ENCODE assay signal across 24 cellular contexts in genomic region chr15:95175914-95176658, GRCh38.
A peak's percentile ranks its signal among the peaks of the same experiment; 100 is the strongest.
DNase-seq lines count a peak whose midpoint lies in the region; ATAC-seq, FAIRE-seq and TF ChIP-seq lines count a peak whose summit lies in the region.
"Had no signal": no experiment of that assay in that cellular context is flagged by ENCODE, and none has a peak within 500 bp of the region (broad histone marks: within the 10 kb centered on the region; RNA-seq: fewer than 3 reads in every experiment).

No MANE protein-coding gene starts in this region.

- peak; percentile 20 for DNase-seq in HT1080 (ENCODE audit: low read depth)
- peak; percentile 48 for DNase-seq in brain microvascular endothelial cell
- peak; percentile 51 for DNase-seq in fibroblast of the conjunctiva (ENCODE audit: low read depth)
- no peak for DNase-seq in spleen
- DNase-seq in natural killer cell: no peak
- DNase-seq in cortex of kidney (lab: John Stamatoyannopoulos, UW): no peak
- no peak for DNase-seq in H54 (ENCODE audit: insufficient read length, low spot score)
- DNase-seq: activated CD4-positive, alpha-beta T cell treated with anti-CD3 and anti-CD28 coated beads for 1 hour; activated naive CD4-positive, alpha-beta T cell treated with anti-CD3 and anti-CD28 coated beads, Interleukin-2, amount 10 ng/mL, durations not matched to agents 7 days and 5 days; activated T-cell treated with anti-CD3 and anti-CD28 coated beads, Interleukin-2, amount 50 U/mL, for 48 hours; colonic mucosa; glutamatergic neuron; HFFc6; left colon; NCI-H510A treated with DMSO at 0.1 percent for 48 hours; stimulated activated CD4-positive, alpha-beta T cell treated with anti-CD3 and anti-CD28 coated beads, Interleukin-4, amount 100 ng/mL, for 1 hour; stimulated activated naive CD8-positive, alpha-beta T cell treated with anti-CD3 and anti-CD28 coated beads, Interleukin-15, Interleukin-2, amounts not matched to agents 100 U/mL and 50 U/mL, for 24 hours had no signal

- TF ChIP-seq POLR2A in spleen (IDR thresholded peaks at IDR 0.05) (no peak), H54 (IDR thresholded peaks at IDR 0.05; ENCODE audit: low read depth, low read length) (no peak)

- WGBS in spleen, 5 donors: 49 to 75% (median 53%) methylated on average over 3 of the region's 3 CpGs

- H3K27me3 ChIP-seq in brain microvascular endothelial cell (replicated peaks) (no peaks in the 10 kb centered on the region), spleen (replicated peaks in 1 of 7) (no peaks in the 10 kb centered on the region)
- H3K27me3 ChIP-seq: ascending aorta, colonic mucosa, neural progenitor cell, tibial nerve had no signal

- no peak overlapping the region for H3K27ac Mint-ChIP-seq in natural killer cell
- H3K27ac Mint-ChIP-seq: activated naive CD4-positive, alpha-beta T cell treated with anti-CD3 and anti-CD28 coated beads, Interleukin-2, amount 10 ng/mL, durations not matched to agents 7 days and 5 days; HFFc6; neural progenitor cell; progenitor cell of endocrine pancreas had no signal

- ATAC-seq in natural killer cell (no peak), HG03469 (IDR thresholded peaks at IDR 0.05; ENCODE audit: unreplicated experiment) (no peak)
- ATAC-seq: left colon; stimulated activated naive CD8-positive, alpha-beta T cell treated with anti-CD3 and anti-CD28 coated beads, Interleukin-15, Interleukin-2, amounts not matched to agents 100 U/mL and 50 U/mL, for 24 hours had no signal

- intact Hi-C loops in spleen (cut with DNase I; ENCODE audit: low total_unique reads) (loop anchor here (10.0 kb wide), 1 partner anchor 59 kb away; no protein-coding TSS in a partner anchor), natural killer cell (cut with micrococcal nuclease) (no loop called here)

- no peak overlapping the region for H3K4me3 Mint-ChIP-seq in natural killer cell
- H3K4me3 Mint-ChIP-seq: activated naive CD4-positive, alpha-beta T cell treated with anti-CD3 and anti-CD28 coated beads, Interleukin-2, amount 10 ng/mL, durations not matched to agents 7 days and 5 days; HFFc6; neural progenitor cell had no signal

- H3K36me3 ChIP-seq in brain microvascular endothelial cell (replicated peaks) (no peaks in the 10 kb centered on the region), spleen (no peaks in the 10 kb centered on the region)
- H3K36me3 ChIP-seq: ascending aorta, colonic mucosa, neural progenitor cell, tibial nerve had no signal

- H3K9me3 ChIP-seq in spleen: peaks cover 0 to 19% (median 14%) of the 10 kb centered on the region in 8 donors
- H3K9me3 ChIP-seq: colonic mucosa had no signal

- peaks cover 3 to 7% of the 10 kb centered on the region in 2 donors for H3K9me3 Mint-ChIP-seq in natural killer cell

- H3K4me3 ChIP-seq in brain microvascular endothelial cell (ENCODE audit: low read depth, low read length) (no peak overlapping the region), spleen (no peak overlapping the region)
- H3K4me3 ChIP-seq: ascending aorta, colonic mucosa, neural progenitor cell, smooth muscle cell, tibial nerve had no signal

- no peak for TF ChIP-seq CTCF in brain microvascular endothelial cell (IDR thresholded peaks at IDR 0.05; ENCODE audit: low read depth, low read length, missing control alignments)
- TF ChIP-seq CTCF in spleen (IDR thresholded peaks at IDR 0.05 in 8 of 11, conservative IDR thresholded peaks at IDR 0.05 in 3 of 11): no peak
- TF ChIP-seq CTCF in natural killer cell (IDR thresholded peaks at IDR 0.05): no peak

- no peaks in the 10 kb centered on the region for H3K36me3 Mint-ChIP-seq in natural killer cell
- H3K36me3 Mint-ChIP-seq: activated naive CD4-positive, alpha-beta T cell treated with anti-CD3 and anti-CD28 coated beads, Interleukin-2, amount 10 ng/mL, durations not matched to agents 7 days and 5 days; neural progenitor cell had no signal

- in situ Hi-C loops in brain microvascular endothelial cell (cut with HindIII; ENCODE audit: low pct_ligation_motif_present, low sequenced_read_pairs): no loop called here

- H3K4me1 Mint-ChIP-seq in natural killer cell: no peaks in the 10 kb centered on the region
- H3K4me1 Mint-ChIP-seq: activated naive CD4-positive, alpha-beta T cell treated with anti-CD3 and anti-CD28 coated beads, Interleukin-2, amount 10 ng/mL, durations not matched to agents 7 days and 5 days had no signal

- no peak overlapping the region for H3K27ac ChIP-seq in brain microvascular endothelial cell
- H3K27ac ChIP-seq in spleen: peak overlapping the region; percentile 12 to 59 (median 30)
- H3K27ac ChIP-seq: ascending aorta, colonic mucosa, neural progenitor cell had no signal

- FAIRE-seq in H54 (lab: Jason Lieb, UNC): no peak
- FAIRE-seq: GM18507 had no signal

- peaks cover 5 to 7% of the 10 kb centered on the region in 2 donors for H3K27me3 Mint-ChIP-seq in natural killer cell (ENCODE audit: low read depth in 2 of 2)
- H3K27me3 Mint-ChIP-seq: activated naive CD4-positive, alpha-beta T cell treated with anti-CD3 and anti-CD28 coated beads, Interleukin-2, amount 10 ng/mL, durations not matched to agents 7 days and 5 days; progenitor cell of endocrine pancreas had no signal

- peaks cover 0 to under 1% (median 0%) of the 10 kb centered on the region in 6 donors for H3K4me1 ChIP-seq in spleen
- H3K4me1 ChIP-seq: colonic mucosa had no signal

Comparison
In these comparisons a context has a peak if more than half of its experiments do, and no peak if none do; other contexts are left out.
1. DNase-seq: peak in HT1080 (single experiment), brain microvascular endothelial cell (single experiment) and fibroblast of the conjunctiva (single experiment); none in spleen (single experiment), natural killer cell (single experiment), cortex of kidney (single experiment) and H54 (single experiment).